ENCODE assay signal across 16 cellular contexts in genomic region chr6:6781877-6782236, GRCh38.
DNase-seq lines count a peak whose midpoint lies in the region; ATAC-seq and TF ChIP-seq lines count a peak whose summit lies in the region.
"Had no signal": no experiment of that assay in that cellular context is flagged by ENCODE, and none has a peak within 500 bp of the region (broad histone marks: within the 10 kb centered on the region; RNA-seq: fewer than 3 reads in every experiment).

No MANE protein-coding gene starts in this region.

- H3K4ac ChIP-seq in mesenchymal stem cell (ENCODE audit: low read depth in 1 of 2, low read length in 2 of 2) = no peak overlapping the region

- H3K4me3 ChIP-seq in adipocyte (ENCODE audit: low read length) (peak overlapping the region; percentile 4), mesenchymal stem cell (ENCODE audit: insufficient read depth in 1 of 2, low read depth in 1 of 2, low read length in 2 of 2) (no peak overlapping the region), thyroid gland (replicated peaks in 1 of 3) (no peak overlapping the region), upper lobe of right lung (no peak overlapping the region)
- H3K4me3 ChIP-seq: K562, SJCRH30 had no signal

- no peak overlapping the region for H3K14ac ChIP-seq in mesenchymal stem cell (ENCODE audit: low read length in 2 of 2)

- H2AK5ac ChIP-seq in mesenchymal stem cell (ENCODE audit: low read length, severe bottlenecking) = peak overlapping the region; percentile 47

- H2BK15ac ChIP-seq in mesenchymal stem cell (ENCODE audit: low read depth, poor library complexity, severe bottlenecking) = no peak overlapping the region

- no peak for ATAC-seq in upper lobe of right lung
- ATAC-seq: K562 had no signal

- no peak overlapping the region for H3K4me2 ChIP-seq in mesenchymal stem cell (ENCODE audit: low read length, poor library complexity, severe bottlenecking)

- TF ChIP-seq CTCF in thyroid gland (IDR thresholded peaks at IDR 0.05) (no peak), upper lobe of right lung (IDR thresholded peaks at IDR 0.05) (no peak)

- DNase-seq in NOMO-1 (lab: John Stamatoyannopoulos, UW; ENCODE audit: unreplicated experiment in 2 of 2) (peak; percentile 4 to 17), NOMO-1 treated with dmso at 0.1 percent for 144 hours (lab: John Stamatoyannopoulos, UW; ENCODE audit: unreplicated experiment) (no peak), adipocyte (ENCODE audit: low read depth) (no peak), mesenchymal stem cell (peak; percentile 58), thyroid gland (no peak), upper lobe of right lung (no peak), HuH-7.5 (ENCODE audit: low spot score) (no peak), NK-92 (lab: John Stamatoyannopoulos, UW; ENCODE audit: unreplicated experiment) (no peak)
- DNase-seq: 8988T, COR-L47, DMS153, NCI-H1092 treated with DMSO at 0.1 percent for 48 hours, NCI-H187 treated with DMSO at 0.1 percent for 48 hours, NCI-H774, SJCRH30 had no signal

- intact Hi-C loops in thyroid gland (cut with DNase I) (no loop called here), upper lobe of right lung (cut with DNase I) (no loop called here)

- H3K36me3 ChIP-seq in adipocyte (ENCODE audit: control insufficient read depth, insufficient read depth, low read length, severe bottlenecking) (no peaks in the 10 kb centered on the region), mesenchymal stem cell (ENCODE audit: control insufficient read depth in 1 of 2, insufficient read depth in 2 of 2, low read depth in 1 of 2, low read length in 2 of 2) (no peaks in the 10 kb centered on the region), thyroid gland (no peaks in the 10 kb centered on the region), upper lobe of right lung (no peaks in the 10 kb centered on the region)
- H3K36me3 ChIP-seq: SJCRH30 had no signal

- WGBS in mesenchymal stem cell = no CpG with 5 or more reads among the region's 1 CpG
- 71 to 77% methylated on average over 1 of the region's 1 CpG for WGBS in thyroid gland, 2 donors

- no peak overlapping the region for H4K8ac ChIP-seq in mesenchymal stem cell (ENCODE audit: low read length)

- H3K27me3 ChIP-seq in adipocyte (replicated peaks; ENCODE audit: control insufficient read depth, insufficient read depth, low read length) (peaks cover 6% of the 10 kb centered on the region), mesenchymal stem cell (ENCODE audit: control insufficient read depth in 1 of 2, insufficient read depth in 1 of 2, low read length in 2 of 2) (peaks cover 0 to 21% of the 10 kb centered on the region in 2 experiments), thyroid gland (no peaks in the 10 kb centered on the region), upper lobe of right lung (no peaks in the 10 kb centered on the region)
- H3K27me3 ChIP-seq: SJCRH30 had no signal

- H2BK5ac ChIP-seq in mesenchymal stem cell (ENCODE audit: low read depth, low read length, poor library complexity, severe bottlenecking) = no peak overlapping the region

- no peak for TF ChIP-seq POLR2A in thyroid gland (IDR thresholded peaks at IDR 0.05)

- H3K18ac ChIP-seq in mesenchymal stem cell (ENCODE audit: low read depth in 1 of 2, low read length in 2 of 2) = no peak overlapping the region

- H3K9ac ChIP-seq in adipocyte (ENCODE audit: low read length) (peak overlapping the region; percentile 65), mesenchymal stem cell (ENCODE audit: low read length) (peak overlapping the region; percentile 25)

- no peak overlapping the region for H4K91ac ChIP-seq in mesenchymal stem cell (ENCODE audit: low read length)

- H2BK12ac ChIP-seq in mesenchymal stem cell (ENCODE audit: low read length in 2 of 2) = no peak overlapping the region

- H2BK120ac ChIP-seq in mesenchymal stem cell (ENCODE audit: low read depth, low read length) = no peak overlapping the region

- H3K9me3 ChIP-seq in adipocyte (ENCODE audit: control insufficient read depth, low read length) (peaks cover 2% of the 10 kb centered on the region), mesenchymal stem cell (ENCODE audit: control insufficient read depth, low read length) (peaks cover 2% of the 10 kb centered on the region), thyroid gland (no peaks in the 10 kb centered on the region), upper lobe of right lung (no peaks in the 10 kb centered on the region)
- H3K9me3 ChIP-seq: SJCRH30 had no signal

- no peak overlapping the region for H2AFZ ChIP-seq in mesenchymal stem cell (ENCODE audit: low read depth, low read length)

- H3K79me1 ChIP-seq in mesenchymal stem cell (replicated peaks; ENCODE audit: low read length, poor library complexity, severe bottlenecking) = no peaks in the 10 kb centered on the region

- no peak overlapping the region for H3K23ac ChIP-seq in mesenchymal stem cell (ENCODE audit: low read length in 2 of 2)

- H3K27ac ChIP-seq in mesenchymal stem cell (ENCODE audit: low read length, poor library complexity, severe bottlenecking) = peak overlapping the region; percentile 51
- H3K27ac ChIP-seq in thyroid gland = peak overlapping the region; percentile 52 to 85 (median 80)
- no peak overlapping the region for H3K27ac ChIP-seq in upper lobe of right lung
- H3K27ac ChIP-seq: SJCRH30 had no signal

- peaks cover 37% of the 10 kb centered on the region for H3K4me1 ChIP-seq in adipocyte (ENCODE audit: control insufficient read depth, insufficient read depth, low read length)
- H3K4me1 ChIP-seq in mesenchymal stem cell (ENCODE audit: control insufficient read depth, insufficient read depth, low read depth, low read length) = peaks cover 7% of the 10 kb centered on the region
- peaks cover 24 to 40% of the 10 kb centered on the region in 2 donors for H3K4me1 ChIP-seq in thyroid gland
- peaks cover 6% of the 10 kb centered on the region for H3K4me1 ChIP-seq in upper lobe of right lung
- H3K4me1 ChIP-seq: SJCRH30 had no signal

Comparison
In these comparisons a context has a peak if more than half of its experiments do, and no peak if none do; other contexts are left out.
1. DNase-seq: peak in NOMO-1 (2 of 2) and mesenchymal stem cell (single experiment); none in NOMO-1 treated with dmso at 0.1 percent for 144 hours (single experiment), adipocyte (single experiment), thyroid gland (0 of 2), upper lobe of right lung (single experiment), HuH-7.5 (single experiment) and NK-92 (single experiment).